Comparison of ENCODE assay signal across 1 cellular context in genomic region chr5:17310502-17310901, GRCh38.
TF ChIP-seq lines count a peak whose summit lies in the region.

No MANE protein-coding gene starts in this region.

TF ChIP-seq in K562, 482 proteins besides CTCF, POLR2A, EP300 and RAD21 (continued from another document):
- TF ChIP-seq TFE3 (CRISPR knock-in tag; IDR thresholded peaks at IDR 0.05) (peak; percentile 51), ZNF316 (IDR thresholded peaks at IDR 0.05) (peak; percentile 62)
